Comparison of ENCODE assay signal across 10 cellular contexts in genomic region chr17:68310141-68310540, GRCh38. TPM values are rescaled to one million over a fixed set of nuclear protein-coding genes. Genes with fewer than 3 reads are reported as not detected.
DNase-seq lines count a peak whose midpoint lies in the region; ATAC-seq, FAIRE-seq and TF ChIP-seq lines count a peak whose summit lies in the region.
"Had no signal": no experiment of that assay in that cellular context is flagged by ENCODE, and none has a peak within 500 bp of the region (broad histone marks: within the 10 kb centered on the region; RNA-seq: fewer than 3 reads in every experiment).

No MANE protein-coding gene starts in this region.

- TF ChIP-seq CTCF in K562 (IDR thresholded peaks at IDR 0.05 in 2 of 3, conservative IDR thresholded peaks at IDR 0.05 in 1 of 3; ENCODE audit: insufficient read depth in 2 of 3, low read depth in 1 of 3, low read length in 3 of 3), result no peak

- no peaks in the 10 kb centered on the region for H3K27me3 Mint-ChIP-seq in activated CD8-positive, alpha-beta T cell treated with anti-CD3 and anti-CD28 coated beads, Interleukin-2, amount 10 ng/mL, durations not matched to agents 7 days and 5 days (ENCODE audit: low read depth)

- no peak for TF ChIP-seq POLR2A in K562 (conservative IDR thresholded peaks at IDR 0.05)

- H3K36me3 Mint-ChIP-seq in activated CD8-positive, alpha-beta T cell treated with anti-CD3 and anti-CD28 coated beads, Interleukin-2, amount 10 ng/mL, durations not matched to agents 7 days and 5 days (ENCODE audit: low read depth), result peaks cover 22% of the 10 kb centered on the region

- H3K9ac ChIP-seq in K562 (ENCODE audit: insufficient read depth in 1 of 2, low read depth in 2 of 2, low read length in 2 of 2), result no peak overlapping the region

- H3K27ac ChIP-seq in K562 (ENCODE audit: extremely low read depth, low read depth, low read length), result no peak overlapping the region
- H3K27ac ChIP-seq: breast epithelium had no signal

- H3K4me1 ChIP-seq in K562 (replicated peaks in 1 of 2; ENCODE audit: control insufficient read depth in 2 of 2, insufficient read depth in 2 of 2, low read length in 2 of 2), result peaks cover 0 to 4% of the 10 kb centered on the region in 2 experiments; a peak in 1 of 5 replicates
- H3K4me1 ChIP-seq: breast epithelium had no signal

- peak; percentile 12 for DNase-seq in stimulated activated CD4-positive, alpha-beta T cell treated with anti-CD3 and anti-CD28 coated beads, Interleukin-12 subunit alpha, Interleukin-12 subunit beta, amount 100 ng/mL, for 4 hours
- DNase-seq in stimulated activated CD4-positive, alpha-beta T cell treated with anti-CD3 and anti-CD28 coated beads, Interleukin-4, amount 100 ng/mL, for 1 hour, result no peak
- DNase-seq in activated CD8-positive, alpha-beta T cell treated with anti-CD3 and anti-CD28 coated beads, Interleukin-2, amount 10 ng/mL, durations not matched to agents 7 days and 5 days, result peak; percentile 61
- peak in 1 of 4 experiments; percentile 20 for DNase-seq in K562 (ENCODE audit: extremely low read depth in 1 of 4, low spot score in 3 of 4)
- peak; percentile 38 for DNase-seq in stimulated activated naive CD4-positive, alpha-beta T cell treated with Interleukin-2 at 50 U/mL for 16 hours (lab: John Stamatoyannopoulos, UW)
- DNase-seq: erythroblast had no signal

- no peaks in the 10 kb centered on the region for H3K9me3 Mint-ChIP-seq in activated CD8-positive, alpha-beta T cell treated with anti-CD3 and anti-CD28 coated beads, Interleukin-2, amount 10 ng/mL, durations not matched to agents 7 days and 5 days (ENCODE audit: insufficient read depth)

- H3K4me1 Mint-ChIP-seq in activated CD8-positive, alpha-beta T cell treated with anti-CD3 and anti-CD28 coated beads, Interleukin-2, amount 10 ng/mL, durations not matched to agents 7 days and 5 days (ENCODE audit: low read depth), result peaks cover 66% of the 10 kb centered on the region

- intact Hi-C loops in K562 (cut with micrococcal nuclease), result no loop called here

- 2% methylated on average over 8 of the region's 8 CpGs for WGBS in K562 (ENCODE audit: insufficient coverage, low coverage, missing lambda C conversion rate)

- peak; percentile 86 for ATAC-seq in activated CD8-positive, alpha-beta T cell treated with anti-CD3 and anti-CD28 coated beads, Interleukin-2, amount 10 ng/mL, durations not matched to agents 7 days and 5 days
- ATAC-seq in K562, result 0 out of 3 replicates have a peak, but pooled peaks have one; percentile 36
- no peak for ATAC-seq in HG02852 (IDR thresholded peaks at IDR 0.05; ENCODE audit: unreplicated experiment)
- no peak for ATAC-seq in HG02623 (IDR thresholded peaks at IDR 0.05; ENCODE audit: unreplicated experiment)
- ATAC-seq in HG02885 (IDR thresholded peaks at IDR 0.05; ENCODE audit: poor library complexity, unreplicated experiment), result no peak

- H3K4me3 ChIP-seq in K562, result no peak overlapping the region
- H3K4me3 ChIP-seq: breast epithelium had no signal

- no peak overlapping the region for H2AFZ ChIP-seq in K562 (ENCODE audit: low read depth, low read length)

- no peak for TF ChIP-seq RAD21 in K562 (CRISPR knock-in tag; conservative IDR thresholded peaks at IDR 0.05 in 1 of 2, IDR thresholded peaks at IDR 0.05 in 1 of 2)

- CTCF ChIA-PET in activated CD8-positive, alpha-beta T cell treated with anti-CD3 and anti-CD28 coated beads, Interleukin-2, amount 10 ng/mL, durations not matched to agents 7 days and 5 days (lab: Charles Lee), result interaction anchor here (0.8 to 0.9 kb wide), 2 partner anchors 23 to 127 kb away, joined by 3 to 4 read pairs; no protein-coding TSS in a partner anchor
- CTCF ChIA-PET in K562 (lab: Yijun Ruan, JAX; ENCODE audit: low intra/inter-chr PET ratio), result no interaction called here

- H3K9me1 ChIP-seq in K562 (ENCODE audit: control insufficient read depth, insufficient read depth, low read length), result no peaks in the 10 kb centered on the region

- BruUV-seq in K562 (replicated peaks; lab: Mats Ljungman, UMichigan), result no TSS peak

- H4K20me1 ChIP-seq in K562 (replicated peaks; ENCODE audit: control insufficient read depth, insufficient read depth, low read length), result no peaks in the 10 kb centered on the region

- no peak for TF ChIP-seq EP300 in K562 (IDR thresholded peaks at IDR 0.05; ENCODE audit: low read length)

- in situ Hi-C loops in K562 (cut with MboI), result no loop called here

- H3K4me2 ChIP-seq in K562 (ENCODE audit: insufficient read depth, low read length), result no peak overlapping the region

- H3K79me2 ChIP-seq in K562 (ENCODE audit: control insufficient read depth, insufficient read depth, low read length), result no peaks in the 10 kb centered on the region

- H3K27ac Mint-ChIP-seq in activated CD8-positive, alpha-beta T cell treated with anti-CD3 and anti-CD28 coated beads, Interleukin-2, amount 10 ng/mL, durations not matched to agents 7 days and 5 days, result peak overlapping the region; percentile 58

- FAIRE-seq in K562 (lab: Jason Lieb, UNC), result peak; percentile 11

- H3K4me3 Mint-ChIP-seq in activated CD8-positive, alpha-beta T cell treated with anti-CD3 and anti-CD28 coated beads, Interleukin-2, amount 10 ng/mL, durations not matched to agents 7 days and 5 days, result no peak overlapping the region

- no peaks in the 10 kb centered on the region for H3K36me3 ChIP-seq in K562 (ENCODE audit: control insufficient read depth, insufficient read depth, low read length)
- H3K36me3 ChIP-seq: breast epithelium had no signal

- peaks cover 14 to 32% of the 10 kb centered on the region in 2 experiments; a peak in 3 of 5 replicates for H3K27me3 ChIP-seq in K562 (ENCODE audit: control insufficient read depth in 2 of 2, insufficient read depth in 2 of 2, low read length in 2 of 2)
- H3K27me3 ChIP-seq: breast epithelium had no signal

- POLR2A ChIA-PET in activated CD8-positive, alpha-beta T cell treated with anti-CD3 and anti-CD28 coated beads, Interleukin-2, amount 10 ng/mL, durations not matched to agents 7 days and 5 days (lab: Charles Lee), result interaction anchor here (0.6 to 1.3 kb wide), 4 partner anchors 8 to 37 kb away, joined by 3 to 10 read pairs (median 5); partner anchors contain the start of genes ARSG and SLC16A6
- POLR2A ChIA-PET in K562 (lab: Yijun Ruan, JAX), result no interaction called here

- no peaks in the 10 kb centered on the region for H3K9me3 ChIP-seq in K562 (replicated peaks; ENCODE audit: control insufficient read depth, insufficient read depth, low read depth, low read length)
- H3K9me3 ChIP-seq: breast epithelium had no signal

TF ChIP-seq in K562, 482 proteins besides CTCF, POLR2A, EP300 and RAD21 (continues in another document):
- TF ChIP-seq ZNF561 (CRISPR knock-in tag; conservative IDR thresholded peaks at IDR 0.05), result no peak
- TF ChIP-seq ZNF785 (CRISPR knock-in tag; IDR thresholded peaks at IDR 0.05), result no peak
- no peak for TF ChIP-seq ILK (tag; IDR thresholded peaks at IDR 0.05; ENCODE audit: borderline replicate concordance, low read depth)
- TF ChIP-seq SRSF7 (optimal IDR thresholded peaks at IDR 0.05; ENCODE audit: low read depth, low read length), result no peak
- no peak for TF ChIP-seq FOXK2 (conservative IDR thresholded peaks at IDR 0.05 in 1 of 2, IDR thresholded peaks at IDR 0.05 in 1 of 2; ENCODE audit: low read depth in 2 of 2)
- TF ChIP-seq NFATC3 (IDR thresholded peaks at IDR 0.05), result no peak
- no peak for TF ChIP-seq RBM17 (IDR thresholded peaks at IDR 0.05; ENCODE audit: borderline replicate concordance, low read depth, low read length)

RNA-seq across cellular contexts. Expression of gene ARSG, which starts 18.8 kb away (rescaled TPM):
- total RNA-seq in activated CD8-positive, alpha-beta T cell treated with anti-CD3 and anti-CD28 coated beads, Interleukin-2, amount 10 ng/mL, durations not matched to agents 7 days and 5 days, result 10 to 100 TPM in 1 of 2 experiments, 1 to 10 TPM in 1; 9.1 to 10.7 TPM
- 5.9 and 6.9 TPM in 2 replicates for total RNA-seq in K562 (2011; cell fraction: chromatin; rRNA removed; ENCODE audit: low replicate concordance)
- total RNA-seq in K562 (2011; cell fraction: nucleolus; rRNA removed), result 2.2 and 3.3 TPM in 2 replicates
- total RNA-seq in K562 (2011; cell fraction: nucleoplasm; rRNA removed), result 3.2 and 7.3 TPM in 2 replicates
- total RNA-seq in K562 (2014; rRNA removed) (1.7 and 1.8 TPM in 2 replicates), K562 (2014; rRNA removed; fragmentation: Illumina TruSeq; extraction: Trizol) (2.1 and 3.1 TPM in 2 replicates), K562 (2015; rRNA removed; fragmentation: Illumina TruSeq; extraction: Trizol) (1.6 and 2.1 TPM in 2 replicates), K562 (2021) (1.1 and 1.6 TPM in 2 replicates)
- polyA plus RNA-seq in K562 (2011; rRNA removed) (0.64 and 1.4 TPM in 2 replicates), K562 (2014; fragmentation: Illumina TruSeq; extraction: Trizol) (3.8 and 5.6 TPM in 2 replicates), K562 (2014; fragmentation: Nextera tagmentation; extraction: Ambion mirVana) (1 to 10 TPM; 1.0 to 1.8 TPM), K562 (2014; rRNA removed) (3.7 and 3.8 TPM in 2 replicates)
- 1.3 and 1.8 TPM in 2 replicates for polyA plus RNA-seq in K562 (2011; cell fraction: cytosol; rRNA removed)
- polyA plus RNA-seq in K562 (2011; cell fraction: nucleus; rRNA removed), result 1.6 and 1.9 TPM in 2 replicates
- polyA plus RNA-seq in K562 (2012), result 1.5 and 2.5 TPM in 2 replicates
- polyA minus RNA-seq in K562 (2011; rRNA and poly(A)+ RNA removed), result 1.3 and 3.0 TPM in 2 replicates
- not detected in 2 replicates for polyA minus RNA-seq in K562 (2011; cell fraction: cytosol; rRNA and poly(A)+ RNA removed)
- 0.81 and 1.9 TPM in 2 replicates for polyA minus RNA-seq in K562 (2011; cell fraction: nucleus; rRNA and poly(A)+ RNA removed)

RNA-seq across cellular contexts. Expression of gene SLC16A6, which starts 19.2 kb away (rescaled TPM):
- 1 to 10 TPM; 6.9 to 7.1 TPM for total RNA-seq in activated CD8-positive, alpha-beta T cell treated with anti-CD3 and anti-CD28 coated beads, Interleukin-2, amount 10 ng/mL, durations not matched to agents 7 days and 5 days
- total RNA-seq in K562 (2011; cell fraction: chromatin; rRNA removed; ENCODE audit: low replicate concordance), result 0.14 and 0.33 TPM in 2 replicates
- total RNA-seq in K562 (2011; cell fraction: nucleolus; rRNA removed), result 0.17 TPM in 1 of 2 replicates, not detected in the other
- total RNA-seq in K562 (2011; cell fraction: nucleoplasm; rRNA removed), result 0.23 and 0.51 TPM in 2 replicates
- total RNA-seq in K562 (2014; rRNA removed) (0.04 and 0.05 TPM in 2 replicates), K562 (2014; rRNA removed; fragmentation: Illumina TruSeq; extraction: Trizol) (0.15 and 0.26 TPM in 2 replicates), K562 (2015; rRNA removed; fragmentation: Illumina TruSeq; extraction: Trizol) (0.11 and 0.15 TPM in 2 replicates), K562 (2021) (0.16 and 0.42 TPM in 2 replicates)
- polyA plus RNA-seq in K562 (2011; rRNA removed) (0.05 and 0.11 TPM in 2 replicates), K562 (2014; fragmentation: Illumina TruSeq; extraction: Trizol) (0.11 and 0.31 TPM in 2 replicates), K562 (2014; fragmentation: Nextera tagmentation; extraction: Ambion mirVana) (under 1 TPM; 0.08 to 0.27 TPM), K562 (2014; rRNA removed) (0.07 and 0.15 TPM in 2 replicates)
- 0.04 TPM in 1 of 2 replicates, not detected in the other for polyA plus RNA-seq in K562 (2011; cell fraction: cytosol; rRNA removed)
- polyA plus RNA-seq in K562 (2011; cell fraction: nucleus; rRNA removed), result 0.10 and 0.11 TPM in 2 replicates
- 0.17 and 0.21 TPM in 2 replicates for polyA plus RNA-seq in K562 (2012)
- 0.39 TPM in 1 of 2 replicates, not detected in the other for polyA minus RNA-seq in K562 (2011; rRNA and poly(A)+ RNA removed)
- 0.67 and 1.3 TPM in 2 replicates for polyA minus RNA-seq in K562 (2011; cell fraction: cytosol; rRNA and poly(A)+ RNA removed)
- 0.27 TPM in 1 of 2 replicates, not detected in the other for polyA minus RNA-seq in K562 (2011; cell fraction: nucleus; rRNA and poly(A)+ RNA removed)

Comparison
In these comparisons a context has a peak if more than half of its experiments do, and no peak if none do; other contexts are left out.
1. ATAC-seq: peak in activated CD8-positive, alpha-beta T cell treated with anti-CD3 and anti-CD28 coated beads, Interleukin-2, amount 10 ng/mL, durations not matched to agents 7 days and 5 days (single experiment) and K562 (single experiment); none in HG02852 (single experiment), HG02623 (single experiment) and HG02885 (single experiment).
2. RNA of gene SLC16A6, which starts 19.2 kb away (total RNA-seq): 6.9 to 7.1 TPM in activated CD8-positive, alpha-beta T cell treated with anti-CD3 and anti-CD28 coated beads, Interleukin-2, amount 10 ng/mL, durations not matched to agents 7 days and 5 days; 0.04 to 0.51 TPM in K562; every median in the first group is over 4 times any median in the second.